10 cellular contexts compared by ENCODE assay signal in genomic region chr6:50850223-50850751, GRCh38. TPM values are rescaled to one million over a fixed set of nuclear protein-coding genes. Genes with fewer than 3 reads are reported as not detected.
DNase-seq lines count a peak whose midpoint lies in the region; ATAC-seq and TF ChIP-seq lines count a peak whose summit lies in the region.
"Had no signal": no experiment of that assay in that cellular context is flagged by ENCODE, and none has a peak within 500 bp of the region (broad histone marks: within the 10 kb centered on the region; RNA-seq: fewer than 3 reads in every experiment).

No MANE protein-coding gene starts in this region.

- intact Hi-C loops in sigmoid colon (cut with DNase I): no loop called here

- ATAC-seq in SK-N-SH treated with all-trans-retinoic acid at 6 μM for 48 hours (peak; percentile 73), GM21576 (IDR thresholded peaks at IDR 0.05; ENCODE audit: unreplicated experiment) (no peak), GM18909 (IDR thresholded peaks at IDR 0.05; ENCODE audit: poor library complexity, unreplicated experiment) (no peak), GM19351 (IDR thresholded peaks at IDR 0.05; ENCODE audit: unreplicated experiment) (no peak)

- TF ChIP-seq CTCF in sigmoid colon (IDR thresholded peaks at IDR 0.05): no peak

- DNase-seq in sigmoid colon (no peak), SJCRH30 (no peak)
- DNase-seq: Karpas-422 had no signal

- H3K36me3 ChIP-seq in HUES64 (ENCODE audit: insufficient read depth, low read length) (no peaks in the 10 kb centered on the region), sigmoid colon (no peaks in the 10 kb centered on the region), SJCRH30 (no peaks in the 10 kb centered on the region)

- H3K9me3 ChIP-seq in HUES64 (ENCODE audit: insufficient read depth, low read depth, low read length): no peaks in the 10 kb centered on the region
- no peaks in the 10 kb centered on the region for H3K9me3 ChIP-seq in sigmoid colon
- no peaks in the 10 kb centered on the region for H3K9me3 ChIP-seq in SJCRH30 (replicated peaks)

- no peak overlapping the region for H3K9ac ChIP-seq in HUES64 (ENCODE audit: low read depth, low read length)

- H3K4me1 ChIP-seq in HUES64 (ENCODE audit: insufficient read depth, low read length): peaks cover 34% of the 10 kb centered on the region
- peaks cover 0 to 18% (median 16%) of the 10 kb centered on the region in 4 donors for H3K4me1 ChIP-seq in sigmoid colon
- peaks cover 12% of the 10 kb centered on the region for H3K4me1 ChIP-seq in SJCRH30

- H3K27ac ChIP-seq in HUES64 (ENCODE audit: low read depth, low read length): no peak overlapping the region
- H3K27ac ChIP-seq in sigmoid colon: no peak overlapping the region
- no peak overlapping the region; the same call in 1 of the 2 replicates for H3K27ac ChIP-seq in SJCRH30

- H3K4me3 ChIP-seq in HUES64 (ENCODE audit: low read length) (peak overlapping the region; percentile 42), iPS-11a (ENCODE audit: low read depth, low read length) (peak overlapping the region; percentile 27), sigmoid colon (peak overlapping the region; percentile 1 to 40 (median 21)), SJCRH30 (no peak overlapping the region)

- TF ChIP-seq POLR2A in sigmoid colon (IDR thresholded peaks at IDR 0.05): no peak

- no peak for TF ChIP-seq EP300 in sigmoid colon (IDR thresholded peaks at IDR 0.05)

- WGBS in HUES64: under 1% methylated on average over 45 of the region's 45 CpGs
- 10 to 24% methylated on average over 45 of the region's 45 CpGs for WGBS in sigmoid colon, 2 donors

- H3K27me3 ChIP-seq in HUES64 (ENCODE audit: insufficient read depth, low read length) (peaks cover 100% of the 10 kb centered on the region), sigmoid colon (peaks cover 25 to 75% (median 56%) of the 10 kb centered on the region in 3 donors), SJCRH30 (no peaks in the 10 kb centered on the region)

TF ChIP-seq in SK-N-SH treated with all-trans-retinoic acid at 6 μM for 48 hours, 23 proteins besides CTCF, POLR2A, EP300 and RAD21:
- TF ChIP-seq PPARA (CRISPR knock-in tag; IDR thresholded peaks at IDR 0.05; ENCODE audit: borderline replicate concordance) (no peak), CSRNP3 (CRISPR knock-in tag; IDR thresholded peaks at IDR 0.05) (no peak), ZFP3 (CRISPR knock-in tag; IDR thresholded peaks at IDR 0.05) (0 out of 2 replicates have a peak, but pooled peaks have one; percentile 27), TSHZ2 (CRISPR knock-in tag; IDR thresholded peaks at IDR 0.05) (no peak), ZNF8 (CRISPR knock-in tag; IDR thresholded peaks at IDR 0.05) (no peak)

RNA-seq across cellular contexts. Expression of gene TFAP2B, which starts 31.6 kb away (rescaled TPM):
- 2.2 TPM for polyA plus RNA-seq in HUES64 (2013, experiment 1 of 2)
- polyA plus RNA-seq in HUES64 (2013, experiment 2 of 2): 5.4 TPM
- total RNA-seq in sigmoid colon: under 1 TPM in 2 of 4 donors, not detected in 2; under 0.01 to 0.66 TPM
- polyA plus RNA-seq in sigmoid colon: under 1 TPM in 1 of 3 donors, not detected in 2; 0.01 TPM
- total RNA-seq in SJCRH30 (2014; rRNA removed; shearing (Covaris generic)): 14.0 and 16.7 TPM in 2 replicates
- total RNA-seq: fibroblast of villous mesenchyme had no signal
